Comparison of ENCODE assay signal across 1 cellular context in the genomic region with DNA sequence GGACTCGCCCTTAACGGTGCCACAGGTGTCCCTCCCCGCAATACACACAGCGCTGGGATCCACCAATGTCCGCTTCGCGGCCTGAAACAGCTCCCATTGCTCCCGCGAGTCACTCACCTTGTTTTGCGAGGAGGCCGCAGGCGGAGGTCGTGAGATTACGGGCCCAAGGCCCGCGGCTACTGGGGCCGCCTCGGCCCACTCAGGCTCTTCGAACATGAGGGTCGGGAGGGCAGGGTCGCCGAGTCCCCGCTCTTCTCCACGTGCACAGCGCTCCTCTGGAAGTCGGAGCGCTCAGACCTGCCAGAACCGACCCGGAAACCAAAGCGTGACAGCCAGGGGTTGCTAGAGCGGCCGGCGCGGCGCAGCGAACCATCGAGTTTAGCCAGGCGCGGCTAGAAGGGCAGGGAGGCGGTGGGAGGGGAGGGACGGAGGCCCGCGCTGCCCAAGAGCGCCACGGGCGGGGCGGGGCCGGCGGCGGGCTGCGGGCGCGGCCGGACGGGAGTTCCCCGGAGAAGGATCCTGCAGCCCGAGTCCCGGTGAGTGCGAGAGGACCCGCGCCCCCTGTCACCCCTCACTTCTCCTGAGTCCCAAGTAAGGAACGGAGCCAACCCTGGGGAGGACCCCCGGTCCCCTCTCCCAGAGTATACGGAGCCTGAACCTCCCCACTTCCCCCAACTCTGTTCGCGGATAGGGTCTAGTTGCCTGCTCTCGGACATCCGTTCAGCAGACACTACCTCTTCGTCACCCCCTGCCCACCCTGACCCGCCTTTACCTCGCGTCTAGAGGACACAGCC.
TF ChIP-seq lines count a peak whose summit lies in the region.

A gene (plus strand): TSS at position 488 of the 794 bp plus-strand sequence. CDS start 498 bp downstream, outside the sequence.
A gene (minus strand): TSS at position 330 of the 794 bp plus-strand sequence. CDS start 114 bp downstream, at position 216.

TF ChIP-seq in GM12878, 131 proteins besides CTCF, POLR2A, EP300 and RAD21 (continued from another document and continues in another):
- TF ChIP-seq, protein P1, sequence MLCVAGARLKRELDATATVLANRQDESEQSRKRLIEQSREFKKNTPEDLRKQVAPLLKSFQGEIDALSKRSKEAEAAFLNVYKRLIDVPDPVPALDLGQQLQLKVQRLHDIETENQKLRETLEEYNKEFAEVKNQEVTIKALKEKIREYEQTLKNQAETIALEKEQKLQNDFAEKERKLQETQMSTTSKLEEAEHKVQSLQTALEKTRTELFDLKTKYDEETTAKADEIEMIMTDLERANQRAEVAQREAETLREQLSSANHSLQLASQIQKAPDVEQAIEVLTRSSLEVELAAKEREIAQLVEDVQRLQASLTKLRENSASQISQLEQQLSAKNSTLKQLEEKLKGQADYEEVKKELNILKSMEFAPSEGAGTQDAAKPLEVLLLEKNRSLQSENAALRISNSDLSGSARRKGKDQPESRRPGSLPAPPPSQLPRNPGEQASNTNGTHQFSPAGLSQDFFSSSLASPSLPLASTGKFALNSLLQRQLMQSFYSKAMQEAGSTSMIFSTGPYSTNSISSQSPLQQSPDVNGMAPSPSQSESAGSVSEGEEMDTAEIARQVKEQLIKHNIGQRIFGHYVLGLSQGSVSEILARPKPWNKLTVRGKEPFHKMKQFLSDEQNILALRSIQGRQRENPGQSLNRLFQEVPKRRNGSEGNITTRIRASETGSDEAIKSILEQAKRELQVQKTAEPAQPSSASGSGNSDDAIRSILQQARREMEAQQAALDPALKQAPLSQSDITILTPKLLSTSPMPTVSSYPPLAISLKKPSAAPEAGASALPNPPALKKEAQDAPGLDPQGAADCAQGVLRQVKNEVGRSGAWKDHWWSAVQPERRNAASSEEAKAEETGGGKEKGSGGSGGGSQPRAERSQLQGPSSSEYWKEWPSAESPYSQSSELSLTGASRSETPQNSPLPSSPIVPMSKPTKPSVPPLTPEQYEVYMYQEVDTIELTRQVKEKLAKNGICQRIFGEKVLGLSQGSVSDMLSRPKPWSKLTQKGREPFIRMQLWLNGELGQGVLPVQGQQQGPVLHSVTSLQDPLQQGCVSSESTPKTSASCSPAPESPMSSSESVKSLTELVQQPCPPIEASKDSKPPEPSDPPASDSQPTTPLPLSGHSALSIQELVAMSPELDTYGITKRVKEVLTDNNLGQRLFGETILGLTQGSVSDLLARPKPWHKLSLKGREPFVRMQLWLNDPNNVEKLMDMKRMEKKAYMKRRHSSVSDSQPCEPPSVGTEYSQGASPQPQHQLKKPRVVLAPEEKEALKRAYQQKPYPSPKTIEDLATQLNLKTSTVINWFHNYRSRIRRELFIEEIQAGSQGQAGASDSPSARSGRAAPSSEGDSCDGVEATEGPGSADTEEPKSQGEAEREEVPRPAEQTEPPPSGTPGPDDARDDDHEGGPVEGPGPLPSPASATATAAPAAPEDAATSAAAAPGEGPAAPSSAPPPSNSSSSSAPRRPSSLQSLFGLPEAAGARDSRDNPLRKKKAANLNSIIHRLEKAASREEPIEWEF (IDR thresholded peaks at IDR 0.05; ENCODE audit: insufficient replicate concordance, low read depth, low read length), result no peak
- no peak for TF ChIP-seq ATF7 (IDR thresholded peaks at IDR 0.05; ENCODE audit: low read depth)
- no peak for TF ChIP-seq BMI1 (IDR thresholded peaks at IDR 0.05; ENCODE audit: borderline replicate concordance)
- TF ChIP-seq SUZ12 (IDR thresholded peaks at IDR 0.05; ENCODE audit: unreplicated experiment), result no peak
- TF ChIP-seq SREBF1 (IDR thresholded peaks at IDR 0.05; ENCODE audit: low read length), result no peak
- TF ChIP-seq, protein P2, sequence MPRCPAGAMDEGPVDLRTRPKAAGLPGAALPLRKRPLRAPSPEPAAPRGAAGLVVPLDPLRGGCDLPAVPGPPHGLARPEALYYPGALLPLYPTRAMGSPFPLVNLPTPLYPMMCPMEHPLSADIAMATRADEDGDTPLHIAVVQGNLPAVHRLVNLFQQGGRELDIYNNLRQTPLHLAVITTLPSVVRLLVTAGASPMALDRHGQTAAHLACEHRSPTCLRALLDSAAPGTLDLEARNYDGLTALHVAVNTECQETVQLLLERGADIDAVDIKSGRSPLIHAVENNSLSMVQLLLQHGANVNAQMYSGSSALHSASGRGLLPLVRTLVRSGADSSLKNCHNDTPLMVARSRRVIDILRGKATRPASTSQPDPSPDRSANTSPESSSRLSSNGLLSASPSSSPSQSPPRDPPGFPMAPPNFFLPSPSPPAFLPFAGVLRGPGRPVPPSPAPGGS (IDR thresholded peaks at IDR 0.05; ENCODE audit: borderline replicate concordance, insufficient read depth, low read depth, low read length, poor library complexity, severe bottlenecking), result peak; percentile 86
- TF ChIP-seq NR2F1 (conservative IDR thresholded peaks at IDR 0.05), result peak; percentile 67; the same call in 1 of the 2 replicates
- TF ChIP-seq, protein P3, sequence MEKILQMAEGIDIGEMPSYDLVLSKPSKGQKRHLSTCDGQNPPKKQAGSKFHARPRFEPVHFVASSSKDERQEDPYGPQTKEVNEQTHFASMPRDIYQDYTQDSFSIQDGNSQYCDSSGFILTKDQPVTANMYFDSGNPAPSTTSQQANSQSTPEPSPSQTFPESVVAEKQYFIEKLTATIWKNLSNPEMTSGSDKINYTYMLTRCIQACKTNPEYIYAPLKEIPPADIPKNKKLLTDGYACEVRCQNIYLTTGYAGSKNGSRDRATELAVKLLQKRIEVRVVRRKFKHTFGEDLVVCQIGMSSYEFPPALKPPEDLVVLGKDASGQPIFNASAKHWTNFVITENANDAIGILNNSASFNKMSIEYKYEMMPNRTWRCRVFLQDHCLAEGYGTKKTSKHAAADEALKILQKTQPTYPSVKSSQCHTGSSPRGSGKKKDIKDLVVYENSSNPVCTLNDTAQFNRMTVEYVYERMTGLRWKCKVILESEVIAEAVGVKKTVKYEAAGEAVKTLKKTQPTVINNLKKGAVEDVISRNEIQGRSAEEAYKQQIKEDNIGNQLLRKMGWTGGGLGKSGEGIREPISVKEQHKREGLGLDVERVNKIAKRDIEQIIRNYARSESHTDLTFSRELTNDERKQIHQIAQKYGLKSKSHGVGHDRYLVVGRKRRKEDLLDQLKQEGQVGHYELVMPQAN (conservative IDR thresholded peaks at IDR 0.05), result peak; percentile 96
- TF ChIP-seq, protein P4, sequence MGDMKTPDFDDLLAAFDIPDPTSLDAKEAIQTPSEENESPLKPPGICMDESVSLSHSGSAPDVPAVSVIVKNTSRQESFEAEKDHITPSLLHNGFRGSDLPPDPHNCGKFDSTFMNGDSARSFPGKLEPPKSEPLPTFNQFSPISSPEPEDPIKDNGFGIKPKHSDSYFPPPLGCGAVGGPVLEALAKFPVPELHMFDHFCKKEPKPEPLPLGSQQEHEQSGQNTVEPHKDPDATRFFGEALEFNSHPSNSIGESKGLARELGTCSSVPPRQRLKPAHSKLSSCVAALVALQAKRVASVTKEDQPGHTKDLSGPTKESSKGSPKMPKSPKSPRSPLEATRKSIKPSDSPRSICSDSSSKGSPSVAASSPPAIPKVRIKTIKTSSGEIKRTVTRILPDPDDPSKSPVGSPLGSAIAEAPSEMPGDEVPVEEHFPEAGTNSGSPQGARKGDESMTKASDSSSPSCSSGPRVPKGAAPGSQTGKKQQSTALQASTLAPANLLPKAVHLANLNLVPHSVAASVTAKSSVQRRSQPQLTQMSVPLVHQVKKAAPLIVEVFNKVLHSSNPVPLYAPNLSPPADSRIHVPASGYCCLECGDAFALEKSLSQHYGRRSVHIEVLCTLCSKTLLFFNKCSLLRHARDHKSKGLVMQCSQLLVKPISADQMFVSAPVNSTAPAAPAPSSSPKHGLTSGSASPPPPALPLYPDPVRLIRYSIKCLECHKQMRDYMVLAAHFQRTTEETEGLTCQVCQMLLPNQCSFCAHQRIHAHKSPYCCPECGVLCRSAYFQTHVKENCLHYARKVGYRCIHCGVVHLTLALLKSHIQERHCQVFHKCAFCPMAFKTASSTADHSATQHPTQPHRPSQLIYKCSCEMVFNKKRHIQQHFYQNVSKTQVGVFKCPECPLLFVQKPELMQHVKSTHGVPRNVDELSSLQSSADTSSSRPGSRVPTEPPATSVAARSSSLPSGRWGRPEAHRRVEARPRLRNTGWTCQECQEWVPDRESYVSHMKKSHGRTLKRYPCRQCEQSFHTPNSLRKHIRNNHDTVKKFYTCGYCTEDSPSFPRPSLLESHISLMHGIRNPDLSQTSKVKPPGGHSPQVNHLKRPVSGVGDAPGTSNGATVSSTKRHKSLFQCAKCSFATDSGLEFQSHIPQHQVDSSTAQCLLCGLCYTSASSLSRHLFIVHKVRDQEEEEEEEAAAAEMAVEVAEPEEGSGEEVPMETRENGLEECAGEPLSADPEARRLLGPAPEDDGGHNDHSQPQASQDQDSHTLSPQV (IDR thresholded peaks at IDR 0.05), result no peak
- TF ChIP-seq MTA2 (IDR thresholded peaks at IDR 0.05; ENCODE audit: low read depth), result no peak
- TF ChIP-seq, protein P5, sequence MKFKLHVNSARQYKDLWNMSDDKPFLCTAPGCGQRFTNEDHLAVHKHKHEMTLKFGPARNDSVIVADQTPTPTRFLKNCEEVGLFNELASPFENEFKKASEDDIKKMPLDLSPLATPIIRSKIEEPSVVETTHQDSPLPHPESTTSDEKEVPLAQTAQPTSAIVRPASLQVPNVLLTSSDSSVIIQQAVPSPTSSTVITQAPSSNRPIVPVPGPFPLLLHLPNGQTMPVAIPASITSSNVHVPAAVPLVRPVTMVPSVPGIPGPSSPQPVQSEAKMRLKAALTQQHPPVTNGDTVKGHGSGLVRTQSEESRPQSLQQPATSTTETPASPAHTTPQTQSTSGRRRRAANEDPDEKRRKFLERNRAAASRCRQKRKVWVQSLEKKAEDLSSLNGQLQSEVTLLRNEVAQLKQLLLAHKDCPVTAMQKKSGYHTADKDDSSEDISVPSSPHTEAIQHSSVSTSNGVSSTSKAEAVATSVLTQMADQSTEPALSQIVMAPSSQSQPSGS (IDR thresholded peaks at IDR 0.05; ENCODE audit: low read length), result no peak
- TF ChIP-seq CBX5 (IDR thresholded peaks at IDR 0.05; ENCODE audit: low read depth), result peak; percentile 91; the same call in 1 of the 2 replicates
- no peak for TF ChIP-seq SIX5 (IDR thresholded peaks at IDR 0.05; ENCODE audit: low read depth, low read length, severe bottlenecking)
- peak; percentile 42; the same call in 1 of the 2 replicates for TF ChIP-seq ASH2L (IDR thresholded peaks at IDR 0.05; ENCODE audit: borderline replicate concordance, low read depth)
- TF ChIP-seq MYB (IDR thresholded peaks at IDR 0.05; ENCODE audit: borderline replicate concordance, low read depth, low read length), result no peak
- peak in 1 of 2 experiments; percentile 53; a peak in 2 of 4 replicates for TF ChIP-seq IKZF2 (IDR thresholded peaks at IDR 0.05)
- TF ChIP-seq ZNF384 (IDR thresholded peaks at IDR 0.05; ENCODE audit: borderline replicate concordance, low read depth, low read length), result no peak
- TF ChIP-seq, protein P6, sequence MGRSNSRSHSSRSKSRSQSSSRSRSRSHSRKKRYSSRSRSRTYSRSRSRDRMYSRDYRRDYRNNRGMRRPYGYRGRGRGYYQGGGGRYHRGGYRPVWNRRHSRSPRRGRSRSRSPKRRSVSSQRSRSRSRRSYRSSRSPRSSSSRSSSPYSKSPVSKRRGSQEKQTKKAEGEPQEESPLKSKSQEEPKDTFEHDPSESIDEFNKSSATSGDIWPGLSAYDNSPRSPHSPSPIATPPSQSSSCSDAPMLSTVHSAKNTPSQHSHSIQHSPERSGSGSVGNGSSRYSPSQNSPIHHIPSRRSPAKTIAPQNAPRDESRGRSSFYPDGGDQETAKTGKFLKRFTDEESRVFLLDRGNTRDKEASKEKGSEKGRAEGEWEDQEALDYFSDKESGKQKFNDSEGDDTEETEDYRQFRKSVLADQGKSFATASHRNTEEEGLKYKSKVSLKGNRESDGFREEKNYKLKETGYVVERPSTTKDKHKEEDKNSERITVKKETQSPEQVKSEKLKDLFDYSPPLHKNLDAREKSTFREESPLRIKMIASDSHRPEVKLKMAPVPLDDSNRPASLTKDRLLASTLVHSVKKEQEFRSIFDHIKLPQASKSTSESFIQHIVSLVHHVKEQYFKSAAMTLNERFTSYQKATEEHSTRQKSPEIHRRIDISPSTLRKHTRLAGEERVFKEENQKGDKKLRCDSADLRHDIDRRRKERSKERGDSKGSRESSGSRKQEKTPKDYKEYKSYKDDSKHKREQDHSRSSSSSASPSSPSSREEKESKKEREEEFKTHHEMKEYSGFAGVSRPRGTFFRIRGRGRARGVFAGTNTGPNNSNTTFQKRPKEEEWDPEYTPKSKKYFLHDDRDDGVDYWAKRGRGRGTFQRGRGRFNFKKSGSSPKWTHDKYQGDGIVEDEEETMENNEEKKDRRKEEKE (IDR thresholded peaks at IDR 0.05), result no peak
- TF ChIP-seq MEF2A (IDR thresholded peaks at IDR 0.05; ENCODE audit: insufficient read depth, low read depth, low read length), result 0 out of 2 replicates have a peak, but pooled peaks have one; percentile 31
- TF ChIP-seq, protein P7, sequence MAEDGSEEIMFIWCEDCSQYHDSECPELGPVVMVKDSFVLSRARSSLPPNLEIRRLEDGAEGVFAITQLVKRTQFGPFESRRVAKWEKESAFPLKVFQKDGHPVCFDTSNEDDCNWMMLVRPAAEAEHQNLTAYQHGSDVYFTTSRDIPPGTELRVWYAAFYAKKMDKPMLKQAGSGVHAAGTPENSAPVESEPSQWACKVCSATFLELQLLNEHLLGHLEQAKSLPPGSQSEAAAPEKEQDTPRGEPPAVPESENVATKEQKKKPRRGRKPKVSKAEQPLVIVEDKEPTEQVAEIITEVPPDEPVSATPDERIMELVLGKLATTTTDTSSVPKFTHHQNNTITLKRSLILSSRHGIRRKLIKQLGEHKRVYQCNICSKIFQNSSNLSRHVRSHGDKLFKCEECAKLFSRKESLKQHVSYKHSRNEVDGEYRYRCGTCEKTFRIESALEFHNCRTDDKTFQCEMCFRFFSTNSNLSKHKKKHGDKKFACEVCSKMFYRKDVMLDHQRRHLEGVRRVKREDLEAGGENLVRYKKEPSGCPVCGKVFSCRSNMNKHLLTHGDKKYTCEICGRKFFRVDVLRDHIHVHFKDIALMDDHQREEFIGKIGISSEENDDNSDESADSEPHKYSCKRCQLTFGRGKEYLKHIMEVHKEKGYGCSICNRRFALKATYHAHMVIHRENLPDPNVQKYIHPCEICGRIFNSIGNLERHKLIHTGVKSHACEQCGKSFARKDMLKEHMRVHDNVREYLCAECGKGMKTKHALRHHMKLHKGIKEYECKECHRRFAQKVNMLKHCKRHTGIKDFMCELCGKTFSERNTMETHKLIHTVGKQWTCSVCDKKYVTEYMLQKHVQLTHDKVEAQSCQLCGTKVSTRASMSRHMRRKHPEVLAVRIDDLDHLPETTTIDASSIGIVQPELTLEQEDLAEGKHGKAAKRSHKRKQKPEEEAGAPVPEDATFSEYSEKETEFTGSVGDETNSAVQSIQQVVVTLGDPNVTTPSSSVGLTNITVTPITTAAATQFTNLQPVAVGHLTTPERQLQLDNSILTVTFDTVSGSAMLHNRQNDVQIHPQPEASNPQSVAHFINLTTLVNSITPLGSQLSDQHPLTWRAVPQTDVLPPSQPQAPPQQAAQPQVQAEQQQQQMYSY (CRISPR knock-in tag; IDR thresholded peaks at IDR 0.05), result no peak
- TF ChIP-seq SMAD5 (IDR thresholded peaks at IDR 0.05; ENCODE audit: low read depth), result peak; percentile 49; the same call in 1 of the 2 replicates
- TF ChIP-seq SMARCA5 (IDR thresholded peaks at IDR 0.05), result peak; percentile 79; the same call in 1 of the 2 replicates
- TF ChIP-seq NBN (IDR thresholded peaks at IDR 0.05), result no peak
- TF ChIP-seq ZSCAN29 (IDR thresholded peaks at IDR 0.05), result no peak
- peak; percentile 69; the same call in 1 of the 2 replicates for TF ChIP-seq PAX5 (IDR thresholded peaks at IDR 0.05; ENCODE audit: borderline replicate concordance, low read depth, low read length)
- TF ChIP-seq IRF4 (IDR thresholded peaks at IDR 0.05; ENCODE audit: low read depth, low read length), result no peak
- no peak for TF ChIP-seq ETV6 (conservative IDR thresholded peaks at IDR 0.05 in 1 of 2, IDR thresholded peaks at IDR 0.05 in 1 of 2; ENCODE audit: borderline replicate concordance in 1 of 2, low read depth in 1 of 2)
- no peak for TF ChIP-seq JUNB (IDR thresholded peaks at IDR 0.05)
